ENCODE assay signal across 18 cellular contexts in genomic region chr3:59540241-59540640, GRCh38.
DNase-seq lines count a peak whose midpoint lies in the region; ATAC-seq, FAIRE-seq and TF ChIP-seq lines count a peak whose summit lies in the region.
"Had no signal": no experiment of that assay in that cellular context is flagged by ENCODE, and none has a peak within 500 bp of the region (broad histone marks: within the 10 kb centered on the region; RNA-seq: fewer than 3 reads in every experiment).

No MANE protein-coding gene starts in this region.

- FAIRE-seq in GM12892 (lab: Jason Lieb, UNC) = no peak
- FAIRE-seq: endothelial cell of umbilical vein had no signal

- H4K20me1 ChIP-seq in neural progenitor cell (ENCODE audit: low read depth) = no peaks in the 10 kb centered on the region

- POLR2A ChIA-PET in Caco-2 (lab: Charles Lee) = no interaction called here

- H3K4me3 Mint-ChIP-seq in brain = peak overlapping the region in 1 of 5 experiments; percentile 5
- H3K4me3 Mint-ChIP-seq in neural progenitor cell = no peak overlapping the region
- no peak overlapping the region for H3K4me3 Mint-ChIP-seq in Caco-2 (ENCODE audit: unreplicated experiment)
- H3K4me3 Mint-ChIP-seq: activated CD4-positive, alpha-beta T cell treated with anti-CD3 and anti-CD28 coated beads, Interleukin-2, amount 10 ng/mL, durations not matched to agents 24 days and 14 days; T-helper 1 cell treated with Interleukin-12 subunit alpha and Interleukin-12 subunit beta and Interleukin-4 antibody, amounts not matched to agents 30 μg/mL and 1 μg/mL, for 36 hours had no signal

- intact Hi-C loops in Caco-2 (cut with micrococcal nuclease; ENCODE audit: unreplicated experiment) = no loop called here

- H3K27me3 ChIP-seq in neural progenitor cell = no peaks in the 10 kb centered on the region
- H3K27me3 ChIP-seq in Caco-2 (replicated peaks; ENCODE audit: control insufficient read depth, insufficient read depth, low read length) = peaks cover 2% of the 10 kb centered on the region; the same call in 1 of the 2 replicates
- H3K27me3 ChIP-seq: body of pancreas had no signal

- BruUV-seq in Caco-2 (replicated peaks; lab: Mats Ljungman, UMichigan) = no TSS peak

- H3K27me3 Mint-ChIP-seq in brain (peaks cover 4% of the 10 kb centered on the region), neural progenitor cell (ENCODE audit: insufficient read depth, low read depth) (peaks cover 2% of the 10 kb centered on the region), Caco-2 (ENCODE audit: insufficient read depth, unreplicated experiment) (peaks cover 14% of the 10 kb centered on the region)
- H3K27me3 Mint-ChIP-seq: activated CD4-positive, alpha-beta T cell treated with anti-CD3 and anti-CD28 coated beads, Interleukin-2, amount 10 ng/mL, durations not matched to agents 24 days and 14 days had no signal

- no peaks in the 10 kb centered on the region for H3K36me3 Mint-ChIP-seq in brain
- no peaks in the 10 kb centered on the region for H3K36me3 Mint-ChIP-seq in neural progenitor cell
- H3K36me3 Mint-ChIP-seq in Caco-2 (ENCODE audit: insufficient read depth, unreplicated experiment) = no peaks in the 10 kb centered on the region

- CTCF ChIA-PET in Caco-2 (lab: Charles Lee) = no interaction called here

- H3K9me3 Mint-ChIP-seq in brain (peaks cover 0 to 3% (median 0%) of the 10 kb centered on the region in 5 experiments), neural progenitor cell (no peaks in the 10 kb centered on the region), Caco-2 (ENCODE audit: unreplicated experiment) (no peaks in the 10 kb centered on the region)
- H3K9me3 Mint-ChIP-seq: activated T-helper 2 cell treated with anti-CD3 and anti-CD28 coated beads, Interferon-gamma antibody, Interleukin-2, Interleukin-4, amounts not matched to agents 10 μg/mL and 5 μg/mL and 100 μg/mL, durations not matched to agents 14 hours and 24 hours and 36 hours; T-helper 1 cell treated with Interleukin-12 subunit alpha and Interleukin-12 subunit beta and Interleukin-4 antibody, amounts not matched to agents 30 μg/mL and 1 μg/mL, for 36 hours had no signal

- no peaks in the 10 kb centered on the region for H3K36me3 ChIP-seq in neural progenitor cell
- no peaks in the 10 kb centered on the region for H3K36me3 ChIP-seq in Caco-2 (ENCODE audit: control insufficient read depth, insufficient read depth, low read length)

- peak overlapping the region in 3 of 5 experiments; percentile 29 to 89 (median 61) for H3K27ac Mint-ChIP-seq in brain
- H3K27ac Mint-ChIP-seq in neural progenitor cell = peak overlapping the region; percentile 14
- no peak overlapping the region for H3K27ac Mint-ChIP-seq in Caco-2 (ENCODE audit: unreplicated experiment)
- H3K27ac Mint-ChIP-seq: activated CD4-positive, alpha-beta T cell treated with anti-CD3 and anti-CD28 coated beads, Interleukin-2, amount 10 ng/mL, durations not matched to agents 24 days and 14 days; activated T-helper 2 cell treated with anti-CD3 and anti-CD28 coated beads, Interferon-gamma antibody, Interleukin-2, Interleukin-4, amounts not matched to agents 10 μg/mL and 5 μg/mL and 100 μg/mL, durations not matched to agents 14 hours and 24 hours and 36 hours had no signal

- no peak overlapping the region for H3K4me2 ChIP-seq in neural progenitor cell

- no peaks in the 10 kb centered on the region for H3K79me2 ChIP-seq in neural progenitor cell (ENCODE audit: low read depth)

- H3K4me3 ChIP-seq in neural progenitor cell (no peak overlapping the region), Caco-2 (ENCODE audit: low read depth, low read length) (no peak overlapping the region)
- H3K4me3 ChIP-seq: body of pancreas, skin epidermis had no signal

- no peak overlapping the region for H3K27ac ChIP-seq in neural progenitor cell
- H3K27ac ChIP-seq: body of pancreas, skin epidermis had no signal

- DNase-seq in EH (ENCODE audit: low read depth) (peak; percentile 80), M059J (ENCODE audit: low read depth) (peak; percentile 78), neural progenitor cell (ENCODE audit: low spot score) (no peak), mucosa of gallbladder (ENCODE audit: low spot score) (no peak), GM12892 (ENCODE audit: insufficient read length) (no peak), Caco-2 (no peak)
- DNase-seq: activated CD4-positive, alpha-beta T cell treated with anti-CD3 and anti-CD28 coated beads, Interleukin-2, amount 10 ng/mL, durations not matched to agents 24 days and 14 days; body of pancreas; hypothalamus; left ventricle myocardium superior; NCI-H2227 treated with DMSO at 0.1 percent for 48 hours had no signal

- no peak for ATAC-seq in HG03442 (IDR thresholded peaks at IDR 0.05; ENCODE audit: unreplicated experiment)
- ATAC-seq: body of pancreas, left ventricle myocardium superior, Panc1 had no signal

- TF ChIP-seq CTCF in brain (conservative IDR thresholded peaks at IDR 0.05) = no peak
- no peak for TF ChIP-seq CTCF in neural progenitor cell (IDR thresholded peaks at IDR 0.05)
- no peak for TF ChIP-seq CTCF in Caco-2 (IDR thresholded peaks at IDR 0.05; ENCODE audit: insufficient read depth in 1 of 2, low read depth in 1 of 2, low read length in 1 of 2, severe bottlenecking in 1 of 2, unreplicated experiment in 1 of 2)

- peak overlapping the region; percentile 92 for H2AFZ ChIP-seq in neural progenitor cell (replicated peaks)

- H3K9me3 ChIP-seq in neural progenitor cell (ENCODE audit: low read depth) (no peaks in the 10 kb centered on the region), Caco-2 (no peaks in the 10 kb centered on the region)
- H3K9me3 ChIP-seq: body of pancreas had no signal

- H3K4me1 Mint-ChIP-seq in brain (peaks cover 59% of the 10 kb centered on the region), neural progenitor cell (peaks cover 29% of the 10 kb centered on the region), Caco-2 (ENCODE audit: low read depth, unreplicated experiment) (no peaks in the 10 kb centered on the region)

- no peak overlapping the region for H3K9ac ChIP-seq in neural progenitor cell

- no peaks in the 10 kb centered on the region for H3F3A ChIP-seq in neural progenitor cell (ENCODE audit: low read depth)

- H3K4me1 ChIP-seq in neural progenitor cell (peaks cover 10% of the 10 kb centered on the region), Caco-2 (no peaks in the 10 kb centered on the region)

- TF ChIP-seq POLR2A in GM12892 (IDR thresholded peaks at IDR 0.05; ENCODE audit: low read depth, low read length) = no peak

Comparison
In these comparisons a context has a peak if more than half of its experiments do, and no peak if none do; other contexts are left out.
1. DNase-seq: peak in EH (single experiment) and M059J (single experiment); none in neural progenitor cell (single experiment), mucosa of gallbladder (single experiment), GM12892 (single experiment) and Caco-2 (0 of 2).